22 cellular contexts compared by ENCODE assay signal in genomic region chr12:80200414-80200813, GRCh38.
"Had no signal": no experiment of that assay in that cellular context is flagged by ENCODE, and none has a peak within 500 bp of the region (broad histone marks: within the 10 kb centered on the region; RNA-seq: fewer than 3 reads in every experiment).

No MANE protein-coding gene starts in this region.

- H3K9me3 ChIP-seq: pancreas, right lobe of liver, thyroid gland, vagina had no signal

- H3K27me3 ChIP-seq: pancreas, right lobe of liver, thyroid gland, vagina had no signal

- H3K4me3 ChIP-seq: coronary artery, lung, pancreas, right lobe of liver, smooth muscle cell, thyroid gland, vagina had no signal

- DNase-seq: dermis blood vessel endothelial cell; effector memory CD8-positive, alpha-beta T cell; head of caudate nucleus; left ventricle myocardium superior; natural killer cell; occipital lobe; pancreas; right lobe of liver; stimulated activated CD4-positive, alpha-beta T cell treated with anti-CD3 and anti-CD28 coated beads, Interleukin-12 subunit alpha, Interleukin-12 subunit beta, amount 100 ng/mL, for 4 hours; stimulated activated CD4-positive, alpha-beta T cell treated with anti-CD3 and anti-CD28 coated beads, Interleukin-1b, Interleukin-23, amount 100 ng/mL, for 48 hours; stimulated activated CD4-positive, alpha-beta T cell treated with anti-CD3 and anti-CD28 coated beads, Interleukin-4, amount 100 ng/mL, for 1 hour; stimulated activated CD8-positive, alpha-beta memory T cell treated with anti-CD3 and anti-CD28 coated beads, Interleukin-4, amount 100 ng/mL, for 48 hours; stimulated activated naive CD4-positive, alpha-beta T cell; stimulated activated naive CD8-positive, alpha-beta T cell treated with anti-CD3 and anti-CD28 coated beads, Interleukin-15, amount 100 ng/mL, for 72 hours; thyroid gland; trophoblast cell had no signal

- ATAC-seq: effector memory CD8-positive, alpha-beta T cell; left ventricle myocardium superior; natural killer cell; pancreas; right lobe of liver; stimulated activated naive CD8-positive, alpha-beta T cell treated with anti-CD3 and anti-CD28 coated beads, Interleukin-15, amount 100 ng/mL, for 72 hours had no signal

- H3K36me3 Mint-ChIP-seq: memory B cell, natural killer cell had no signal

- H3K27ac Mint-ChIP-seq: effector memory CD8-positive, alpha-beta T cell; memory B cell; natural killer cell; progenitor cell of endocrine pancreas; stimulated activated naive CD8-positive, alpha-beta T cell treated with anti-CD3 and anti-CD28 coated beads, Interleukin-15, amount 100 ng/mL, for 72 hours had no signal

- H3K4me2 ChIP-seq: smooth muscle cell had no signal

- H3K9me3 Mint-ChIP-seq: effector memory CD8-positive, alpha-beta T cell; memory B cell; natural killer cell; stimulated activated naive CD8-positive, alpha-beta T cell treated with anti-CD3 and anti-CD28 coated beads, Interleukin-15, amount 100 ng/mL, for 72 hours had no signal

- H3K36me3 ChIP-seq: pancreas, right lobe of liver, thyroid gland, vagina had no signal

- H3K4me1 Mint-ChIP-seq: memory B cell; natural killer cell; stimulated activated naive CD8-positive, alpha-beta T cell treated with anti-CD3 and anti-CD28 coated beads, Interleukin-15, amount 100 ng/mL, for 72 hours had no signal

- H3K4me1 ChIP-seq: pancreas, right lobe of liver, thyroid gland, vagina had no signal

- H3K27ac ChIP-seq: coronary artery, pancreas, right lobe of liver, thyroid gland, vagina had no signal

- H3K4me3 Mint-ChIP-seq: effector memory CD8-positive, alpha-beta T cell; memory B cell; natural killer cell; stimulated activated naive CD8-positive, alpha-beta T cell treated with anti-CD3 and anti-CD28 coated beads, Interleukin-15, amount 100 ng/mL, for 72 hours had no signal
